Comparison of ENCODE assay signal across 29 cellular contexts in genomic region chr6:132220800-132221199, GRCh38.
"Had no signal": no experiment of that assay in that cellular context is flagged by ENCODE, and none has a peak within 500 bp of the region (broad histone marks: within the 10 kb centered on the region; RNA-seq: fewer than 3 reads in every experiment).

No MANE protein-coding gene starts in this region.

- H3K9me3 ChIP-seq: esophagus squamous epithelium had no signal

- H3K4me1 ChIP-seq: esophagus squamous epithelium, heart right ventricle had no signal

- H3K4me3 ChIP-seq: esophagus squamous epithelium, gastroesophageal sphincter, heart right ventricle had no signal

- ATAC-seq: activated CD4-positive, CD25-positive, alpha-beta regulatory T cell treated with anti-CD3 and anti-CD28 coated beads, Interleukin-2, amount 50 U/mL, for 24 hours; activated CD8-positive, alpha-beta T cell treated with anti-CD3 and anti-CD28 coated beads for 36 hours; activated T-cell treated with anti-CD3 and anti-CD28 coated beads, Interleukin-2, amount 50 U/mL, for 4 hours; activated T-helper 17 cell treated with anti-CD3 and anti-CD28 coated beads, Interleukin-2, amount 50 U/mL, for 72 hours; effector memory CD8-positive, alpha-beta T cell; gastroesophageal sphincter; heart right ventricle; T-helper 17 cell had no signal

- H3K27ac ChIP-seq: brain microvascular endothelial cell, epithelial cell of prostate, esophagus squamous epithelium, gastroesophageal sphincter, heart right ventricle, WERI-Rb-1 had no signal

- H3K27me3 ChIP-seq: brain microvascular endothelial cell, esophagus squamous epithelium, gastroesophageal sphincter, heart right ventricle had no signal

- H3K36me3 ChIP-seq: brain microvascular endothelial cell, esophagus squamous epithelium, gastroesophageal sphincter, heart right ventricle, WERI-Rb-1 had no signal

- DNase-seq: activated B cell treated with CpG ODN at 0.5 μM for 24 hours; activated CD4-positive, alpha-beta T cell treated with anti-CD3 and anti-CD28 coated beads for 48 hours; activated CD4-positive, alpha-beta T cell treated with anti-CD3 and anti-CD28 coated beads, Interleukin-2, amount 50 U/mL, for 1 hour; activated CD4-positive, alpha-beta T cell treated with anti-CD3 and anti-CD28 coated beads, Interleukin-2, amount 50 U/mL, for 48 hours; activated CD8-positive, alpha-beta memory T cell treated with anti-CD3 and anti-CD28 coated beads for 24 hours; activated CD8-positive, alpha-beta T cell treated with anti-CD3 and anti-CD28 coated beads for 36 hours; activated effector memory CD4-positive, alpha-beta T cell treated with Interleukin-2 at 50 U/mL for 16 hours; activated gamma-delta T cell treated with Interleukin-2 at 50 U/mL for 16 hours; activated naive CD4-positive, alpha-beta T cell treated with anti-CD3 and anti-CD28 coated beads, Interleukin-2, amount 50 U/mL, for 16 hours; activated naive CD4-positive, alpha-beta T cell treated with Interleukin-2 at 50 U/mL for 16 hours; activated T-cell treated with anti-CD3 and anti-CD28 coated beads, Interleukin-2, amount 50 U/mL, for 4 hours; amniotic stem cell; anterior cingulate cortex; brain microvascular endothelial cell; cortex of kidney; dermis blood vessel endothelial cell; effector CD4-positive, alpha-beta T cell; effector memory CD8-positive, alpha-beta T cell; esophagus squamous epithelium; foreskin melanocyte; heart right ventricle; T-helper 1 cell; T-helper 17 cell; T1000; WERI-Rb-1 had no signal
